In the genomic region with DNA sequence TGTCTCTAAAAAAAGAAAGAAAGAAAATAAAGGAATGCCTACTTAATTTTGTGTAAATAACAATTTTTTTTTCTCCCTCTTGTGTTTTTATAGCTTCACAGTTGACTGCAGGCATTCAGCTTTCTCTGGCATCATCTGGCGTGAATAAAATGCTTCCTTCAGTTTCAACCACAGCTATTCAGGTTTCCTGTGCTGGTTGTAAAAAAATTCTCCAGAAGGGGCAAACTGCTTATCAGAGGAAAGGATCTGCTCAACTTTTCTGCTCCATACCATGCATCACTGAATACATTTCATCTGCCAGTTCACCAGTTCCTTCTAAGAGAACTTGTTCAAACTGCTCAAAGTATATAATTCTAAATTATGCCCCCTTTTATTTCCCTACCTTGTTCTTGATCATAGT, we compare ENCODE assay signal across 20 cellular contexts. TPM values are rescaled to one million over a fixed set of nuclear protein-coding genes. Genes with fewer than 3 reads are reported as not detected.
DNase-seq lines count a peak whose midpoint lies in the region.
"Had no signal": no experiment of that assay in that cellular context is flagged by ENCODE, and none has a peak within 500 bp of the region (broad histone marks: within the 10 kb centered on the region; RNA-seq: fewer than 3 reads in every experiment).

No MANE protein-coding gene starts in this region.

- peaks cover 66% of the 10 kb centered on the region for H3K36me3 ChIP-seq in SJCRH30

- no peaks in the 10 kb centered on the region for H3K4me1 ChIP-seq in SJCRH30
- H3K4me1 ChIP-seq: right lobe of liver had no signal

- no peaks in the 10 kb centered on the region for H3K9me3 ChIP-seq in SJCRH30 (replicated peaks)
- H3K9me3 ChIP-seq: right lobe of liver, thoracic aorta had no signal

- H3K27ac ChIP-seq in SJCRH30 = no peak overlapping the region
- H3K27ac ChIP-seq: right lobe of liver, thoracic aorta had no signal

- DNase-seq in ACHN (peak; percentile 37), EH (ENCODE audit: low read depth) (peak; percentile 85), SK-MEL-5 (ENCODE audit: low read depth, low spot score) (peak; percentile 9), fibroblast of gingiva (ENCODE audit: low read depth) (peak; percentile 44), SJCRH30 (no peak), NCI-H2171 (lab: John Stamatoyannopoulos, UW) (no peak), NCI-H446 (lab: John Stamatoyannopoulos, UW) (no peak)
- DNase-seq in activated CD8-positive, alpha-beta memory T cell treated with anti-CD3 and anti-CD28 coated beads, Interleukin-2, amount 50 U/mL, for 48 hours = no peak
- DNase-seq: activated B cell treated with CpG ODN at 0.5 μM for 24 hours; activated CD8-positive, alpha-beta memory T cell treated with anti-CD3 and anti-CD28 coated beads, Interleukin-2, amount 50 U/mL, for 4 hours; activated naive CD8-positive, alpha-beta T cell treated with anti-CD3 and anti-CD28 coated beads for 36 hours; central memory CD4-positive, alpha-beta T cell; immature natural killer cell; NCI-H187; NCI-H526 treated with DMSO at 0.1 percent for 48 hours; right lobe of liver; stimulated activated CD4-positive, alpha-beta T cell treated with anti-CD3 and anti-CD28 coated beads, Interleukin-2, amount 100 ng/mL, for 24 hours; stimulated activated CD8-positive, alpha-beta memory T cell treated with anti-CD3 and anti-CD28 coated beads, Interleukin-4, amount 100 ng/mL, for 48 hours; T-cell had no signal

- in situ Hi-C loops in ACHN (cut with HindIII; ENCODE audit: low pct_ligation_motif_present, low pct_unique_long_range_greater_than_20kb, low sequenced_read_pairs) = no loop called here
- in situ Hi-C loops in SK-MEL-5 (cut with HindIII; ENCODE audit: low pct_unique_long_range_greater_than_20kb, low sequenced_read_pairs) = no loop called here

- no peak overlapping the region for H3K4me3 ChIP-seq in SJCRH30
- H3K4me3 ChIP-seq: right lobe of liver, thoracic aorta had no signal

- H3K27me3 ChIP-seq in SJCRH30 = no peaks in the 10 kb centered on the region
- H3K27me3 ChIP-seq: right lobe of liver had no signal

RNA-seq across cellular contexts. Expression of a gene that starts 18.0 kb away (rescaled TPM):
- total RNA-seq in SK-MEL-5 (2014; rRNA removed; shearing (Covaris generic)) = 18.8 and 19.3 TPM in 2 replicates
- polyA plus RNA-seq in SK-MEL-5 (2015; cell fraction: cytosol; rRNA removed) = 6.4 and 12.1 TPM in 2 replicates
- polyA plus RNA-seq in SK-MEL-5 (2015; cell fraction: nucleus; rRNA removed) = 39.8 and 41.2 TPM in 2 replicates
- 36.8 and 42.3 TPM in 2 replicates for total RNA-seq in SJCRH30 (2014; rRNA removed; shearing (Covaris generic))

Comparison
In these comparisons a context has a peak if more than half of its experiments do, and no peak if none do; other contexts are left out.
1. DNase-seq: peak in ACHN (single experiment), EH (single experiment), SK-MEL-5 (single experiment) and fibroblast of gingiva (single experiment); none in SJCRH30 (0 of 2), NCI-H2171 (single experiment), NCI-H446 (0 of 2) and activated CD8-positive, alpha-beta memory T cell treated with anti-CD3 and anti-CD28 coated beads, Interleukin-2, amount 50 U/mL, for 48 hours (single experiment).